ENCODE assay signal across 26 cellular contexts in genomic region chr10:132993271-132994260, GRCh38. TPM values are rescaled to one million over a fixed set of nuclear protein-coding genes. Genes with fewer than 3 reads are reported as not detected.
DNase-seq lines count a peak whose midpoint lies in the region; ATAC-seq, FAIRE-seq and TF ChIP-seq lines count a peak whose summit lies in the region.
"Had no signal": no experiment of that assay in that cellular context is flagged by ENCODE, and none has a peak within 500 bp of the region (broad histone marks: within the 10 kb centered on the region; RNA-seq: fewer than 3 reads in every experiment).

No MANE protein-coding gene starts in this region.

- no peaks in the 10 kb centered on the region for H3K4me1 Mint-ChIP-seq in activated T-helper 17 cell treated with anti-CD3 and anti-CD28 coated beads, Interleukin-2, amount 50 U/mL, for 72 hours
- no peaks in the 10 kb centered on the region for H3K4me1 Mint-ChIP-seq in effector memory CD8-positive, alpha-beta T cell (ENCODE audit: low read depth in 2 of 2)
- H3K4me1 Mint-ChIP-seq: activated B cell treated with CpG ODN at 0.5 μM for 24 hours, immature natural killer cell, neural crest cell had no signal

- H3K36me3 ChIP-seq in IMR-90 (ENCODE audit: control insufficient read depth, insufficient read depth, low read length) = no peaks in the 10 kb centered on the region
- no peaks in the 10 kb centered on the region for H3K36me3 ChIP-seq in lower lobe of right lung
- H3K36me3 ChIP-seq in stomach = no peaks in the 10 kb centered on the region
- H3K36me3 ChIP-seq: adrenal gland had no signal

- H2BK5ac ChIP-seq in IMR-90 (ENCODE audit: low read depth, low read length, poor library complexity, severe bottlenecking) = no peak overlapping the region

- WGBS in IMR-90 (ENCODE audit: extremely low coverage in 2 of 2, insufficient read length in 1 of 2), 2 experiments = 90% methylated on average over 25 of the region's 46 CpGs; no CpG with 5 or more reads in 1 of the 2 experiments
- 89 to 92% (median 90%) methylated on average over 34 to 46 of the region's 46 CpGs for WGBS in stomach, 5 donors

- H2AK9ac ChIP-seq in IMR-90 (replicated peaks; ENCODE audit: low read depth, low read length, poor library complexity) = no peak overlapping the region

- dilution Hi-C loops in IMR-90 (cut with HindIII; ENCODE audit: low sequenced_read_pairs, unreplicated experiment) = no loop called here

- no peaks in the 10 kb centered on the region for H3K9me3 Mint-ChIP-seq in activated T-helper 17 cell treated with anti-CD3 and anti-CD28 coated beads, Interleukin-2, amount 50 U/mL, for 72 hours
- no peaks in the 10 kb centered on the region for H3K9me3 Mint-ChIP-seq in effector memory CD8-positive, alpha-beta T cell
- H3K9me3 Mint-ChIP-seq: activated B cell treated with CpG ODN at 0.5 μM for 24 hours; activated T-helper 2 cell treated with anti-CD3 and anti-CD28 coated beads, Interferon-gamma antibody, Interleukin-2, Interleukin-4, amounts not matched to agents 10 μg/mL and 5 μg/mL and 100 μg/mL, durations not matched to agents 14 hours and 24 hours and 36 hours; IgD-negative memory B cell; immature natural killer cell; neural crest cell; T-helper 1 cell treated with Interleukin-12 subunit alpha and Interleukin-12 subunit beta and Interleukin-4 antibody, amounts not matched to agents 30 μg/mL and 1 μg/mL, for 36 hours had no signal

- ATAC-seq in IMR-90 (ENCODE audit: low read depth) = no peak
- peak; percentile 9 for ATAC-seq in esophagus mucosa
- peak in 1 of 2 donors; percentile 6 for ATAC-seq in lower lobe of right lung
- ATAC-seq in activated T-helper 17 cell treated with anti-CD3 and anti-CD28 coated beads, Interleukin-2, amount 50 U/mL, for 72 hours (replicated peaks) = no peak
- no peak for ATAC-seq in HG03460 (IDR thresholded peaks at IDR 0.05; ENCODE audit: unreplicated experiment)
- no peak for ATAC-seq in effector memory CD8-positive, alpha-beta T cell (replicated peaks)

- H3K14ac ChIP-seq in IMR-90 (replicated peaks; ENCODE audit: low read depth, low read length) = no peak overlapping the region

- H3K4me1 ChIP-seq in IMR-90 (ENCODE audit: control insufficient read depth, insufficient read depth, low read length) (no peaks in the 10 kb centered on the region), lower lobe of right lung (no peaks in the 10 kb centered on the region), stomach (no peaks in the 10 kb centered on the region)
- H3K4me1 ChIP-seq: adrenal gland had no signal

- intact Hi-C loops in IMR-90 (cut with micrococcal nuclease) = no loop called here
- intact Hi-C loops in lower lobe of right lung (cut with DNase I) = no loop called here
- intact Hi-C loops in stomach (cut with DNase I; ENCODE audit: low total_unique reads) = no loop called here

- no peak overlapping the region for H4K5ac ChIP-seq in IMR-90 (ENCODE audit: low read depth, low read length)

- no peak for TF ChIP-seq CTCF in IMR-90 (conservative IDR thresholded peaks at IDR 0.05; ENCODE audit: low read depth, low read length)
- TF ChIP-seq CTCF in lower lobe of right lung (IDR thresholded peaks at IDR 0.05) = no peak
- TF ChIP-seq CTCF in stomach (IDR thresholded peaks at IDR 0.05) = no peak

- H3K18ac ChIP-seq in IMR-90 (ENCODE audit: low read depth, low read length) = no peak overlapping the region

- TF ChIP-seq RAD21 in IMR-90 (IDR thresholded peaks at IDR 0.05; ENCODE audit: low read length) = no peak

- no peak overlapping the region for H3K27ac Mint-ChIP-seq in activated T-helper 17 cell treated with anti-CD3 and anti-CD28 coated beads, Interleukin-2, amount 50 U/mL, for 72 hours
- no peak overlapping the region for H3K27ac Mint-ChIP-seq in effector memory CD8-positive, alpha-beta T cell
- H3K27ac Mint-ChIP-seq: activated B cell treated with CpG ODN at 0.5 μM for 24 hours; activated T-helper 2 cell treated with anti-CD3 and anti-CD28 coated beads, Interferon-gamma antibody, Interleukin-2, Interleukin-4, amounts not matched to agents 10 μg/mL and 5 μg/mL and 100 μg/mL, durations not matched to agents 14 hours and 24 hours and 36 hours; IgD-negative memory B cell; immature natural killer cell; T-helper 1 cell treated with Interleukin-12 subunit alpha and Interleukin-12 subunit beta and Interleukin-4 antibody, amounts not matched to agents 30 μg/mL and 1 μg/mL, for 36 hours had no signal

- H3K27ac ChIP-seq in IMR-90 (ENCODE audit: insufficient read depth, low read length) (no peak overlapping the region), lower lobe of right lung (no peak overlapping the region), stomach (no peak overlapping the region)
- H3K27ac ChIP-seq: adrenal gland had no signal

- H3K23ac ChIP-seq in IMR-90 (ENCODE audit: low read depth, low read length) = no peak overlapping the region

- no peak overlapping the region for H2BK15ac ChIP-seq in IMR-90 (ENCODE audit: low read depth, low read length)

- CTCF ChIA-PET in IMR-90 (lab: Yijun Ruan, JAX) = no interaction called here

- no peak overlapping the region; the same call in 1 of the 2 replicates for H3K4me2 ChIP-seq in IMR-90 (ENCODE audit: low read depth, low read length)

- H3K9me3 ChIP-seq in IMR-90 (ENCODE audit: control insufficient read depth, insufficient read depth, low read length) (no peaks in the 10 kb centered on the region), lower lobe of right lung (no peaks in the 10 kb centered on the region), stomach (no peaks in the 10 kb centered on the region)
- H3K9me3 ChIP-seq: adrenal gland had no signal

- no peaks in the 10 kb centered on the region for H4K20me1 ChIP-seq in IMR-90 (ENCODE audit: insufficient read depth, low read length)

- H4K91ac ChIP-seq in IMR-90 (ENCODE audit: insufficient read depth, low read depth, low read length) = no peak overlapping the region

- no peaks in the 10 kb centered on the region for H3K36me3 Mint-ChIP-seq in activated T-helper 17 cell treated with anti-CD3 and anti-CD28 coated beads, Interleukin-2, amount 50 U/mL, for 72 hours (ENCODE audit: low read depth)
- H3K36me3 Mint-ChIP-seq in effector memory CD8-positive, alpha-beta T cell (ENCODE audit: insufficient read depth) = no peaks in the 10 kb centered on the region
- H3K36me3 Mint-ChIP-seq: IgD-negative memory B cell, immature natural killer cell had no signal

- H3K9ac ChIP-seq in IMR-90 (ENCODE audit: low read depth, low read length) = no peak overlapping the region

- H3K79me1 ChIP-seq in IMR-90 (ENCODE audit: low read depth in 1 of 2, low read length in 2 of 2) = no peaks in the 10 kb centered on the region

- H3K4ac ChIP-seq in IMR-90 (ENCODE audit: low read depth, low read length) = no peak overlapping the region

- H3K27me3 Mint-ChIP-seq in activated T-helper 17 cell treated with anti-CD3 and anti-CD28 coated beads, Interleukin-2, amount 50 U/mL, for 72 hours = peaks cover 3% of the 10 kb centered on the region
- H3K27me3 Mint-ChIP-seq in effector memory CD8-positive, alpha-beta T cell = peaks cover 0 to 20% of the 10 kb centered on the region in 2 donors
- H3K27me3 Mint-ChIP-seq: activated B cell treated with CpG ODN at 0.5 μM for 24 hours had no signal

- H2AFZ ChIP-seq in IMR-90 (replicated peaks; ENCODE audit: low read length, poor library complexity) = peak overlapping the region; percentile 23

- H3K4me3 Mint-ChIP-seq in activated T-helper 17 cell treated with anti-CD3 and anti-CD28 coated beads, Interleukin-2, amount 50 U/mL, for 72 hours = no peak overlapping the region
- H3K4me3 Mint-ChIP-seq in effector memory CD8-positive, alpha-beta T cell = no peak overlapping the region
- H3K4me3 Mint-ChIP-seq: activated B cell treated with CpG ODN at 0.5 μM for 24 hours; immature natural killer cell; neural crest cell; T-helper 1 cell treated with Interleukin-12 subunit alpha and Interleukin-12 subunit beta and Interleukin-4 antibody, amounts not matched to agents 30 μg/mL and 1 μg/mL, for 36 hours had no signal

- POLR2A ChIA-PET in IMR-90 (lab: Charles Lee; ENCODE audit: unreplicated experiment) = no interaction called here

- FAIRE-seq in RCC 7860 (lab: Jason Lieb, UNC) = no peak
- FAIRE-seq: endometrium had no signal

- no peak overlapping the region for H2AK5ac ChIP-seq in IMR-90 (ENCODE audit: low read depth, low read length)

- no peaks in the 10 kb centered on the region for H3K9me1 ChIP-seq in IMR-90 (ENCODE audit: insufficient read depth, low read length)

- no peak for TF ChIP-seq EP300 in stomach (IDR thresholded peaks at IDR 0.05)

- no peak overlapping the region for H3K56ac ChIP-seq in IMR-90 (ENCODE audit: extremely low read depth, insufficient read depth, low read length)

- no peak overlapping the region for H2BK20ac ChIP-seq in IMR-90 (ENCODE audit: low read depth, low read length)

- H3K27me3 ChIP-seq in IMR-90 (ENCODE audit: control insufficient read depth, insufficient read depth, low read length) (peaks cover 15% of the 10 kb centered on the region; the same call in 1 of the 2 replicates), lower lobe of right lung (ENCODE audit: low read depth) (peaks cover 34% of the 10 kb centered on the region), stomach (peaks cover 0 to 55% (median 16%) of the 10 kb centered on the region in 3 donors)
- H3K27me3 ChIP-seq: adrenal gland had no signal

- H4K8ac ChIP-seq in IMR-90 (ENCODE audit: low read depth in 2 of 2, low read length in 2 of 2) = no peak overlapping the region

- TF ChIP-seq POLR2A in IMR-90 (IDR thresholded peaks at IDR 0.05; ENCODE audit: low read depth, low read length) (no peak), stomach (IDR thresholded peaks at IDR 0.05) (no peak)

- in situ Hi-C loops in IMR-90 (cut with MboI; ENCODE audit: low sequenced_read_pairs) = no loop called here

- H2BK120ac ChIP-seq in IMR-90 (ENCODE audit: low read depth, low read length) = no peak overlapping the region

- no peak for DNase-seq in IMR-90
- no peak for DNase-seq in lower lobe of right lung
- no peak for DNase-seq in stomach
- no peak for DNase-seq in effector memory CD8-positive, alpha-beta T cell
- DNase-seq in RCC 7860 (ENCODE audit: low spot score) = no peak
- DNase-seq: activated B cell treated with CpG ODN at 0.5 μM for 24 hours; AML-193; central memory CD4-positive, alpha-beta T cell; COR-L47; glutamatergic neuron; immature natural killer cell; MM.1S; NCI-H2029; NCI-H446 treated with DMSO at 0.1 percent for 48 hours; SHP77; stimulated activated CD4-positive, alpha-beta T cell treated with anti-CD3 and anti-CD28 coated beads, Interleukin-4, amount 100 ng/mL, for 1 hour had no signal

- H3K4me3 ChIP-seq in IMR-90 (ENCODE audit: insufficient read depth, low read depth, low read length) = no peak overlapping the region
- H3K4me3 ChIP-seq in lower lobe of right lung = peak overlapping the region; percentile 44
- H3K4me3 ChIP-seq in stomach = peak overlapping the region; percentile 22 to 38 (median 32)

- BruUV-seq in IMR-90 (replicated peaks; lab: Mats Ljungman, UMichigan) = no TSS peak

RNA-seq across cellular contexts. Expression of gene CFAP46, which starts 51.2 kb away (rescaled TPM):
- total RNA-seq in IMR-90 (2012; rRNA removed) = 1.3 and 1.7 TPM in 2 replicates
- 1.6 and 1.8 TPM in 2 replicates for polyA plus RNA-seq in IMR-90 (2012; rRNA removed)
- polyA plus RNA-seq in IMR-90 (2012; cell fraction: cytosol; rRNA removed) = 1.0 and 1.3 TPM in 2 replicates
- 1.0 and 1.8 TPM in 2 replicates for polyA plus RNA-seq in IMR-90 (2012; cell fraction: nucleus; rRNA removed; ENCODE audit: low replicate concordance)
- total RNA-seq in esophagus mucosa = 0.64 TPM
- 9.0 TPM for total RNA-seq in lower lobe of right lung
- 1 to 10 TPM in 2 of 5 donors, under 1 TPM in 2, not detected in 1; under 0.01 to 2.3 (median 0.97) TPM for total RNA-seq in stomach
- 1 to 10 TPM in 2 of 3 donors, under 1 TPM in 1; 0.50 to 5.8 (median 2.5) TPM for polyA plus RNA-seq in stomach
- not detected for total RNA-seq in activated T-helper 17 cell treated with anti-CD3 and anti-CD28 coated beads, Interleukin-2, amount 50 U/mL, for 72 hours
- total RNA-seq: activated T-helper 2 cell treated with anti-CD3 and anti-CD28 coated beads, Interferon-gamma antibody, Interleukin-2, Interleukin-4, amounts not matched to agents 10 μg/mL and 5 μg/mL and 100 μg/mL, durations not matched to agents 14 hours and 24 hours and 36 hours; mesenteric fat pad had no signal
- polyA plus RNA-seq: IgD-negative memory B cell, immature natural killer cell had no signal
